29 cellular contexts compared by ENCODE assay signal in genomic region chr12:102444707-102445106, GRCh38. TPM values are rescaled to one million over a fixed set of nuclear protein-coding genes. Genes with fewer than 3 reads are reported as not detected.
"Had no signal": no experiment of that assay in that cellular context is flagged by ENCODE, and none has a peak within 500 bp of the region (broad histone marks: within the 10 kb centered on the region; RNA-seq: fewer than 3 reads in every experiment).

No MANE protein-coding gene starts in this region.

- ATAC-seq: natural killer cell; psoas muscle; right cardiac atrium; sciatic nerve; stimulated activated memory B cell treated with anti-CD40 and anti-IgM and Interleukin-4, amounts not matched to agents 10 μg/mL and 1 μg/mL and 100 μg/mL, for 72 hours; stimulated activated naive CD8-positive, alpha-beta T cell treated with anti-CD3 and anti-CD28 coated beads, Interleukin-15, amount 100 ng/mL, for 72 hours; stimulated activated naive CD8-positive, alpha-beta T cell treated with anti-CD3 and anti-CD28 coated beads, Interleukin-15, Interleukin-2, amounts not matched to agents 100 U/mL and 50 U/mL, for 24 hours; upper lobe of right lung had no signal

- DNase-seq: natural killer cell; occipital lobe; ovary; posterior cingulate gyrus; psoas muscle; right cardiac atrium; spleen; stimulated activated CD4-positive, alpha-beta T cell treated with anti-CD3 and anti-CD28 coated beads, Interleukin-12 subunit alpha, Interleukin-12 subunit beta, amount 100 ng/mL, for 4 hours; stimulated activated CD4-positive, alpha-beta T cell treated with anti-CD3 and anti-CD28 coated beads, Interleukin-1b, Interleukin-23, amount 100 ng/mL, for 48 hours; stimulated activated CD4-positive, alpha-beta T cell treated with anti-CD3 and anti-CD28 coated beads, Interleukin-4, amount 100 ng/mL, for 1 hour; stimulated activated CD4-positive, alpha-beta T cell treated with anti-CD3 and anti-CD28 coated beads, Interleukin-4, amount 100 ng/mL, for 4 hours; stimulated activated CD8-positive, alpha-beta memory T cell treated with anti-CD3 and anti-CD28 coated beads, Interleukin-4, amount 100 ng/mL, for 48 hours; stimulated activated naive CD4-positive, alpha-beta T cell; stimulated activated naive CD8-positive, alpha-beta T cell treated with anti-CD3 and anti-CD28 coated beads, Interleukin-15, amount 100 ng/mL, for 72 hours; stimulated activated naive CD8-positive, alpha-beta T cell treated with anti-CD3 and anti-CD28 coated beads, Interleukin-15, Interleukin-2, amounts not matched to agents 100 U/mL and 50 U/mL, for 24 hours; substantia nigra; testis; tibial artery; transverse colon; upper lobe of right lung; uterus had no signal

- H3K9ac ChIP-seq: neural progenitor cell, parathyroid adenoma had no signal

- H2AFZ ChIP-seq: neural progenitor cell, parathyroid adenoma had no signal

- H3K4me3 ChIP-seq: neural progenitor cell, ovary, psoas muscle, skin epidermis, smooth muscle cell, spleen, suprapubic skin, testis, tibial artery, transverse colon, upper lobe of right lung, uterus had no signal

- H3K27me3 ChIP-seq: neural progenitor cell, ovary, spleen, suprapubic skin, testis, tibial artery, transverse colon, upper lobe of right lung, uterus had no signal

- H3K27ac ChIP-seq: neural progenitor cell, ovary, parathyroid adenoma, psoas muscle, skin epidermis, spleen, suprapubic skin, testis, tibial artery, transverse colon, upper lobe of right lung, uterus had no signal

- H3K9me3 ChIP-seq: ovary, psoas muscle, suprapubic skin, testis, tibial artery, transverse colon, upper lobe of right lung, uterus had no signal

- H3K79me2 ChIP-seq: parathyroid adenoma had no signal

- H3K4me1 ChIP-seq: neural progenitor cell, parathyroid adenoma, psoas muscle, spleen, suprapubic skin, testis, tibial artery, transverse colon, upper lobe of right lung, uterus had no signal

- H3K36me3 ChIP-seq: neural progenitor cell, ovary, spleen, suprapubic skin, tibial artery, transverse colon, upper lobe of right lung, uterus had no signal

- H3K4me2 ChIP-seq: neural progenitor cell, smooth muscle cell had no signal

RNA-seq across cellular contexts. Expression of gene IGF1, which starts 35.7 kb away (rescaled TPM):
- polyA plus RNA-seq: neural cell had no signal
